20 cellular contexts compared by ENCODE assay signal in the genomic region with DNA sequence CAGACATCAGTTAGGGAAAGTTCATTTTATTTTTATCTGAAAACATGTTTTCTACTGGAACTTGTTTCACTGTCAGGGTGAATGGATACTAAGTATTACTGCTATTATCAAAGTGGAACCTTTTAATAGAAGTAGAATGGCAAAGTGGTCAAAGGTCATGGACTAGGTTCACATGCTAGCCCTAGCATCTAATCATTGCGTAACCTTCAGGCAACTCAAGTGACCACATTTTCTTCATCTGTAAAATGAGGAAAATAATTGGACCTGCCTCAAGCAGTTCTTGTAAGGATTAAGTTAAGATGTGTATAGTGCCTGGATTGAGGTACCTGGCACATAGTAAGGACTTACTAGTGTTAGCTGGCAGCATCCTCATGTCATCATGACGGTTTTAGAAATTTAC. TPM values are rescaled to one million over a fixed set of nuclear protein-coding genes. Genes with fewer than 3 reads are reported as not detected.
A peak's percentile ranks its signal among the peaks of the same experiment; 100 is the strongest.
DNase-seq lines count a peak whose midpoint lies in the region; ATAC-seq, FAIRE-seq and TF ChIP-seq lines count a peak whose summit lies in the region.
"Had no signal": no experiment of that assay in that cellular context is flagged by ENCODE, and none has a peak within 500 bp of the region (broad histone marks: within the 10 kb centered on the region; RNA-seq: fewer than 3 reads in every experiment).

No MANE protein-coding gene starts in this region.

- H2BK20ac ChIP-seq in IMR-90 (ENCODE audit: low read depth, low read length) = no peak overlapping the region
- no peak overlapping the region for H2BK20ac ChIP-seq in H1 (ENCODE audit: low read length)

- no peak for DNase-seq in A549 (ENCODE audit: low read depth in 1 of 2, low spot score in 1 of 2)
- no peak for DNase-seq in IMR-90
- DNase-seq in adipocyte (ENCODE audit: low read depth) = no peak
- DNase-seq in H1 (ENCODE audit: low read depth in 1 of 2, low spot score in 2 of 2) = no peak
- no peak for DNase-seq in activated T-cell treated with anti-CD3 and anti-CD28 coated beads, Interleukin-2, amount 50 U/mL, for 24 hours
- no peak for DNase-seq in SK-N-DZ (ENCODE audit: low spot score)
- DNase-seq: 8988T; Caco-2; CD4-positive, CD25-positive, alpha-beta regulatory T cell; CD8-positive, alpha-beta T cell; DMS153; DND-41; GM23248; H9 had no signal

- peak; percentile 59 for FAIRE-seq in A549 (lab: Jason Lieb, UNC)
- no peak for FAIRE-seq in H1 (lab: Jason Lieb, UNC)
- FAIRE-seq: GM12878, GM19239 had no signal

- no peak overlapping the region for H3K4me3 Mint-ChIP-seq in activated T-cell treated with anti-CD3 and anti-CD28 coated beads, Interleukin-2, amount 50 U/mL, for 24 hours
- H3K4me3 Mint-ChIP-seq: CD4-positive, CD25-positive, alpha-beta regulatory T cell; CD8-positive, alpha-beta T cell; H9 had no signal

- dilution Hi-C loops in IMR-90 (cut with HindIII; ENCODE audit: low sequenced_read_pairs, unreplicated experiment) = no loop called here

- H2AFZ ChIP-seq in IMR-90 (replicated peaks; ENCODE audit: low read length, poor library complexity) (no peak overlapping the region), H1 (ENCODE audit: low read length) (no peak overlapping the region)
- H2AFZ ChIP-seq: GM23248 had no signal

- H3K56ac ChIP-seq in IMR-90 (ENCODE audit: extremely low read depth, insufficient read depth, low read length) (no peak overlapping the region), H1 (replicated peaks; ENCODE audit: insufficient read length, low read depth, low read length) (no peak overlapping the region)

- H3K27ac Mint-ChIP-seq in activated T-cell treated with anti-CD3 and anti-CD28 coated beads, Interleukin-2, amount 50 U/mL, for 24 hours = no peak overlapping the region
- H3K27ac Mint-ChIP-seq: CD4-positive, CD25-positive, alpha-beta regulatory T cell; CD8-positive, alpha-beta T cell; H9 had no signal

- H3K9me1 ChIP-seq in IMR-90 (ENCODE audit: insufficient read depth, low read length) = no peaks in the 10 kb centered on the region

- H3K4ac ChIP-seq in IMR-90 (ENCODE audit: low read depth, low read length) = no peak overlapping the region
- H3K4ac ChIP-seq in H1 (replicated peaks; ENCODE audit: insufficient read length, low read depth, low read length) = no peak overlapping the region

- H3K4me1 ChIP-seq in A549 = no peaks in the 10 kb centered on the region
- peaks cover 2% of the 10 kb centered on the region; the same call in 1 of the 2 replicates for H3K4me1 ChIP-seq in IMR-90 (ENCODE audit: control insufficient read depth, insufficient read depth, low read length)
- peaks cover 5% of the 10 kb centered on the region for H3K4me1 ChIP-seq in adipocyte (ENCODE audit: control insufficient read depth, insufficient read depth, low read length)
- H3K4me1 ChIP-seq in H1 (replicated peaks in 1 of 4; ENCODE audit: control insufficient read depth in 3 of 4, insufficient read depth in 4 of 4, low read length in 3 of 4) = peaks cover 0 to 2% (median 0%) of the 10 kb centered on the region in 4 experiments; a peak in 1 of 7 replicates
- H3K4me1 ChIP-seq: Caco-2 had no signal

- peaks cover 93% of the 10 kb centered on the region for H3K36me3 Mint-ChIP-seq in activated T-cell treated with anti-CD3 and anti-CD28 coated beads, Interleukin-2, amount 50 U/mL, for 24 hours (ENCODE audit: low read depth)

- WGBS in A549 (ENCODE audit: missing lambda C conversion rate) = 81% methylated on average over 2 of the region's 2 CpGs
- 40% methylated on average over 1 of the region's 2 CpGs; no CpG with 5 or more reads in 1 of the 2 experiments for WGBS in IMR-90 (ENCODE audit: extremely low coverage in 2 of 2, insufficient read length in 1 of 2), 2 experiments
- whole genome bisulfite sequencing in H1 (ENCODE audit: extremely low coverage in 1 of 2, insufficient coverage in 1 of 2, insufficient read length in 1 of 2, insufficient replicate concordance in 2 of 2, low coverage in 1 of 2, low lambda C conversion rate in 2 of 2, missing lambda C conversion rate in 1 of 2), 2 experiments = 89% methylated on average over 2 of the region's 2 CpGs; no CpG with 5 or more reads in 1 of the 2 experiments

- ATAC-seq in A549 = no peak
- ATAC-seq in IMR-90 (ENCODE audit: low read depth) = no peak
- no peak for ATAC-seq in HG02981 (IDR thresholded peaks at IDR 0.05; ENCODE audit: unreplicated experiment)
- ATAC-seq in GM18868 (IDR thresholded peaks at IDR 0.05; ENCODE audit: unreplicated experiment) = no peak
- ATAC-seq: CD8-positive, alpha-beta T cell; GM12878; HCT116 had no signal

- H3K36me3 ChIP-seq in IMR-90 (ENCODE audit: control insufficient read depth, insufficient read depth, low read length) = peaks cover 41% of the 10 kb centered on the region
- peaks cover 68% of the 10 kb centered on the region for H3K36me3 ChIP-seq in adipocyte (ENCODE audit: control insufficient read depth, insufficient read depth, low read length, severe bottlenecking)
- peaks cover 0 to 12% (median 4%) of the 10 kb centered on the region in 4 experiments; a peak in 3 of 8 replicates for H3K36me3 ChIP-seq in H1 (ENCODE audit: control insufficient read depth in 2 of 4, insufficient read depth in 4 of 4, low read length in 3 of 4)

- no peak overlapping the region for H3K4me2 ChIP-seq in A549
- H3K4me2 ChIP-seq in IMR-90 (ENCODE audit: low read depth, low read length) = no peak overlapping the region
- H3K4me2 ChIP-seq in H1 (ENCODE audit: insufficient read depth in 1 of 2, low read depth in 2 of 2, low read length in 2 of 2) = no peak overlapping the region

- no peak overlapping the region for H3K23ac ChIP-seq in IMR-90 (ENCODE audit: low read depth, low read length)
- no peak overlapping the region for H3K23ac ChIP-seq in H1 (ENCODE audit: insufficient read length)

- H3K27me3 Mint-ChIP-seq in activated T-cell treated with anti-CD3 and anti-CD28 coated beads, Interleukin-2, amount 50 U/mL, for 24 hours = no peaks in the 10 kb centered on the region

- H3K9ac ChIP-seq in IMR-90 (ENCODE audit: low read depth, low read length) = no peak overlapping the region
- no peak overlapping the region for H3K9ac ChIP-seq in adipocyte (ENCODE audit: low read length)
- H3K9ac ChIP-seq in H1 (replicated peaks in 1 of 4; ENCODE audit: extremely low read depth in 1 of 4, low read depth in 3 of 4, low read length in 3 of 4) = no peak overlapping the region
- H3K9ac ChIP-seq: GM23248 had no signal

- TF ChIP-seq CTCF in A549 (IDR thresholded peaks at IDR 0.05) (no peak), IMR-90 (conservative IDR thresholded peaks at IDR 0.05; ENCODE audit: low read depth, low read length) (no peak), H1 (IDR thresholded peaks at IDR 0.05; ENCODE audit: control extremely low read depth in 1 of 3, insufficient read depth in 1 of 3, low read depth in 1 of 3, low read length in 3 of 3) (no peak)

- no peak overlapping the region for H3K27ac ChIP-seq in A549
- H3K27ac ChIP-seq in IMR-90 (ENCODE audit: insufficient read depth, low read length) = no peak overlapping the region
- H3K27ac ChIP-seq in H1 (ENCODE audit: low read depth, low read length) = no peak overlapping the region
- H3K27ac ChIP-seq: C4-2B, GM23248 had no signal

- TF ChIP-seq POLR2A in A549 (IDR thresholded peaks at IDR 0.05; ENCODE audit: low read length) = no peak
- TF ChIP-seq POLR2A in IMR-90 (IDR thresholded peaks at IDR 0.05; ENCODE audit: low read depth, low read length) = no peak
- no peak for TF ChIP-seq POLR2A in H1 (IDR thresholded peaks at IDR 0.05; ENCODE audit: control extremely low read depth in 1 of 2, low read depth in 2 of 2, low read length in 2 of 2)

- no peaks in the 10 kb centered on the region for H3K79me2 ChIP-seq in H1 (ENCODE audit: control insufficient read depth in 1 of 2, insufficient read depth in 2 of 2, low read length in 2 of 2)

- H2AK5ac ChIP-seq in IMR-90 (ENCODE audit: low read depth, low read length) (no peak overlapping the region), H1 (ENCODE audit: low read depth, low read length) (no peak overlapping the region)

- no TSS peak for BruUV-seq in IMR-90 (replicated peaks; lab: Mats Ljungman, UMichigan)

- H3K9me3 ChIP-seq in A549 (peaks cover 92% of the 10 kb centered on the region), IMR-90 (ENCODE audit: control insufficient read depth, insufficient read depth, low read length) (peaks cover 50% of the 10 kb centered on the region), adipocyte (ENCODE audit: control insufficient read depth, low read length) (peaks cover 83% of the 10 kb centered on the region), H1 (ENCODE audit: insufficient read depth in 2 of 2, low read depth in 1 of 2, low read length in 1 of 2) (peaks cover 8 to 12% of the 10 kb centered on the region in 2 experiments; a peak in 3 of 4 replicates)

- H2BK15ac ChIP-seq in IMR-90 (ENCODE audit: low read depth, low read length) (no peak overlapping the region), H1 (ENCODE audit: low read length) (no peak overlapping the region)

- H3K27me3 ChIP-seq in IMR-90 (ENCODE audit: control insufficient read depth, insufficient read depth, low read length) (no peaks in the 10 kb centered on the region), adipocyte (replicated peaks; ENCODE audit: control insufficient read depth, insufficient read depth, low read length) (no peaks in the 10 kb centered on the region), H1 (replicated peaks in 1 of 4; ENCODE audit: control insufficient read depth in 3 of 4, extremely low read depth in 1 of 4, insufficient read depth in 3 of 4, low read length in 3 of 4) (no peaks in the 10 kb centered on the region)

- intact Hi-C loops in IMR-90 (cut with micrococcal nuclease) = no loop called here

- H4K8ac ChIP-seq in IMR-90 (ENCODE audit: low read depth in 2 of 2, low read length in 2 of 2) (no peak overlapping the region), H1 (ENCODE audit: extremely low read depth, insufficient read depth, low read length) (no peak overlapping the region)

- CTCF ChIA-PET in A549 (lab: Yijun Ruan, JAX) = no interaction called here
- CTCF ChIA-PET in IMR-90 (lab: Yijun Ruan, JAX) = no interaction called here
- CTCF ChIA-PET in H1 (lab: Charles Lee; ENCODE audit: partially characterized antibody) = interaction anchor here (1.5 kb wide), 1 partner anchor 151 kb away, joined by 3 read pairs; no protein-coding TSS in a partner anchor

- no peak for TF ChIP-seq EP300 in A549 (IDR thresholded peaks at IDR 0.05)
- TF ChIP-seq EP300 in H1 (IDR thresholded peaks at IDR 0.05; ENCODE audit: borderline replicate concordance in 1 of 2, low read depth in 2 of 2, low read length in 2 of 2) = no peak

- in situ Hi-C loops in IMR-90 (cut with MboI; ENCODE audit: low sequenced_read_pairs) = no loop called here

- H3K18ac ChIP-seq in IMR-90 (ENCODE audit: low read depth, low read length) (no peak overlapping the region), H1 (ENCODE audit: extremely low read depth, low read length) (no peak overlapping the region)

- H4K91ac ChIP-seq in IMR-90 (ENCODE audit: insufficient read depth, low read depth, low read length) = no peak overlapping the region
- H4K91ac ChIP-seq in H1 (replicated peaks; ENCODE audit: insufficient read length, low read length) = no peak overlapping the region

- POLR2A ChIA-PET in A549 (lab: Yijun Ruan, JAX) = no interaction called here
- POLR2A ChIA-PET in IMR-90 (lab: Charles Lee; ENCODE audit: unreplicated experiment) = no interaction called here
- POLR2A ChIA-PET in H1 (lab: Charles Lee; ENCODE audit: partially characterized antibody) = no interaction called here

- H4K5ac ChIP-seq in IMR-90 (ENCODE audit: low read depth, low read length) (no peak overlapping the region), H1 (ENCODE audit: insufficient read length, low read depth, low read length) (no peak overlapping the region)

- H2BK5ac ChIP-seq in IMR-90 (ENCODE audit: low read depth, low read length, poor library complexity, severe bottlenecking) = no peak overlapping the region
- H2BK5ac ChIP-seq in H1 (ENCODE audit: low read depth, low read length) = no peak overlapping the region

- TF ChIP-seq RAD21 in A549 (conservative IDR thresholded peaks at IDR 0.05 in 1 of 2, IDR thresholded peaks at IDR 0.05 in 1 of 2) = no peak
- no peak for TF ChIP-seq RAD21 in IMR-90 (IDR thresholded peaks at IDR 0.05; ENCODE audit: low read length)
- no peak for TF ChIP-seq RAD21 in H1 (IDR thresholded peaks at IDR 0.05 in 1 of 2, conservative IDR thresholded peaks at IDR 0.05 in 1 of 2; ENCODE audit: low read depth in 2 of 2, low read length in 2 of 2)

- peaks cover 63% of the 10 kb centered on the region for H3K9me3 Mint-ChIP-seq in activated T-cell treated with anti-CD3 and anti-CD28 coated beads, Interleukin-2, amount 50 U/mL, for 24 hours

- peaks cover 5% of the 10 kb centered on the region; the same call in 1 of the 2 replicates for H3K23me2 ChIP-seq in H1 (ENCODE audit: low read depth, low read length)

- H2BK120ac ChIP-seq in IMR-90 (ENCODE audit: low read depth, low read length) (no peak overlapping the region), H1 (replicated peaks; ENCODE audit: low read depth, low read length) (no peak overlapping the region)

- H3K79me1 ChIP-seq in IMR-90 (ENCODE audit: low read depth in 1 of 2, low read length in 2 of 2) = peaks cover 17 to 24% of the 10 kb centered on the region in 2 experiments; a peak in 3 of 4 replicates
- no peaks in the 10 kb centered on the region for H3K79me1 ChIP-seq in H1 (ENCODE audit: low read depth, low read length)

- H4K20me1 ChIP-seq in IMR-90 (ENCODE audit: insufficient read depth, low read length) = no peaks in the 10 kb centered on the region
- no peaks in the 10 kb centered on the region for H4K20me1 ChIP-seq in H1 (replicated peaks in 1 of 2; ENCODE audit: control insufficient read depth in 1 of 2, insufficient read depth in 2 of 2, low read length in 2 of 2)

- H2BK12ac ChIP-seq in H1 (ENCODE audit: low read depth, low read length) = no peak overlapping the region

- peaks cover 13% of the 10 kb centered on the region for H3K4me1 Mint-ChIP-seq in activated T-cell treated with anti-CD3 and anti-CD28 coated beads, Interleukin-2, amount 50 U/mL, for 24 hours (ENCODE audit: low read depth)
- H3K4me1 Mint-ChIP-seq: H9 had no signal

- no peak overlapping the region for H3K4me3 ChIP-seq in A549
- no peak overlapping the region for H3K4me3 ChIP-seq in IMR-90 (ENCODE audit: insufficient read depth, low read depth, low read length)
- peak overlapping the region; percentile 10 for H3K4me3 ChIP-seq in adipocyte (ENCODE audit: low read length)
- no peak overlapping the region for H3K4me3 ChIP-seq in H1 (ENCODE audit: extremely low read depth in 1 of 4, insufficient read depth in 2 of 4, low read depth in 3 of 4, low read length in 4 of 4)
- H3K4me3 ChIP-seq: GM12878, GM23248 had no signal

- H2AK9ac ChIP-seq in IMR-90 (replicated peaks; ENCODE audit: low read depth, low read length, poor library complexity) = no peak overlapping the region

- H3K14ac ChIP-seq in IMR-90 (replicated peaks; ENCODE audit: low read depth, low read length) (no peak overlapping the region), H1 (ENCODE audit: insufficient read length) (no peak overlapping the region)

RNA-seq across cellular contexts. Expression of gene ZFP28, which starts 5.0 kb away (rescaled TPM):
- polyA plus RNA-seq in A549 (2011; rRNA removed) = 7.9 and 8.1 TPM in 2 replicates
- 1.3 and 1.4 TPM in 2 replicates for polyA plus RNA-seq in A549 (2012; cell fraction: cytosol; rRNA removed)
- polyA plus RNA-seq in A549 (2012; cell fraction: nucleus; rRNA removed) = 1.4 and 1.6 TPM in 2 replicates
- polyA plus RNA-seq in A549 (2017; fragmentation: RNase III; extraction: RNeasy Plus Mini Kit Qiagen cat#74134 plus additional on column Dnase treatment) = 2.4 to 2.8 TPM (median 2.7 TPM) in 3 replicates
- 4.3 and 4.9 TPM in 2 replicates for polyA minus RNA-seq in A549 (2011; rRNA and poly(A)+ RNA removed)
- total RNA-seq in IMR-90 (2012; rRNA removed) = 6.4 and 6.5 TPM in 2 replicates
- 2.7 and 3.0 TPM in 2 replicates for polyA plus RNA-seq in IMR-90 (2012; rRNA removed)
- polyA plus RNA-seq in IMR-90 (2012; cell fraction: cytosol; rRNA removed) = 0.68 and 0.84 TPM in 2 replicates
- polyA plus RNA-seq in IMR-90 (2012; cell fraction: nucleus; rRNA removed; ENCODE audit: low replicate concordance) = 2.0 and 11.2 TPM in 2 replicates
- 4.5 and 5.2 TPM in 2 replicates for total RNA-seq in H1 (2021; fragmentation: NEBNext Ultra II Directional; extraction: Animal tissue kit (Norgen Biotek cat#: 25700))
- polyA plus RNA-seq in H1 (2011; rRNA removed) = 1.3 and 1.6 TPM in 2 replicates
- 2.1 TPM for polyA plus RNA-seq in H1 (2011; cell fraction: cytosol; rRNA removed)
- 3.4 TPM for polyA plus RNA-seq in H1 (2011; cell fraction: nucleus; rRNA removed)
- polyA plus RNA-seq in H1 (2012, experiment 1 of 2) = 2.2 to 3.7 TPM (median 3.2 TPM) in 4 replicates
- 0.20 TPM for polyA plus RNA-seq in H1 (2012, experiment 2 of 2)
- 5.3 TPM for polyA plus RNA-seq in H1 (2013, experiment 1 of 2)
- 5.7 TPM for polyA plus RNA-seq in H1 (2013, experiment 2 of 2)
- polyA minus RNA-seq in H1 (2011; rRNA and poly(A)+ RNA removed) = 6.2 and 6.7 TPM in 2 replicates
- 2.8 TPM for polyA minus RNA-seq in H1 (2011; cell fraction: cytosol; rRNA and poly(A)+ RNA removed)
- 12.0 TPM for polyA minus RNA-seq in H1 (2011; cell fraction: nucleus; rRNA and poly(A)+ RNA removed)
- 4.0 and 6.3 TPM in 2 replicates for polyA plus RNA-seq in SK-N-DZ (2014; cell fraction: cytosol; rRNA removed)
- polyA plus RNA-seq in SK-N-DZ (2014; cell fraction: nucleus; rRNA removed) = 3.7 and 11.1 TPM in 2 replicates
- total RNA-seq: Caco-2 had no signal

RNA-seq across cellular contexts. Expression of gene ZNF470, which starts 23.5 kb away (rescaled TPM):
- 2.8 and 3.9 TPM in 2 replicates for polyA plus RNA-seq in A549 (2011; rRNA removed)
- polyA plus RNA-seq in A549 (2012; cell fraction: cytosol; rRNA removed) = 0.78 and 0.89 TPM in 2 replicates
- 1.5 and 2.0 TPM in 2 replicates for polyA plus RNA-seq in A549 (2012; cell fraction: nucleus; rRNA removed)
- 1.6 to 1.7 TPM (median 1.7 TPM) in 3 replicates for polyA plus RNA-seq in A549 (2017; fragmentation: RNase III; extraction: RNeasy Plus Mini Kit Qiagen cat#74134 plus additional on column Dnase treatment)
- polyA minus RNA-seq in A549 (2011; rRNA and poly(A)+ RNA removed) = 1.3 and 1.7 TPM in 2 replicates
- 3.8 and 4.4 TPM in 2 replicates for total RNA-seq in IMR-90 (2012; rRNA removed)
- 1.5 and 1.7 TPM in 2 replicates for polyA plus RNA-seq in IMR-90 (2012; rRNA removed)
- 0.54 and 0.64 TPM in 2 replicates for polyA plus RNA-seq in IMR-90 (2012; cell fraction: cytosol; rRNA removed)
- 1.8 and 5.9 TPM in 2 replicates for polyA plus RNA-seq in IMR-90 (2012; cell fraction: nucleus; rRNA removed; ENCODE audit: low replicate concordance)
- total RNA-seq in H1 (2021; fragmentation: NEBNext Ultra II Directional; extraction: Animal tissue kit (Norgen Biotek cat#: 25700)) = 6.8 and 8.8 TPM in 2 replicates
- 1.9 and 2.0 TPM in 2 replicates for polyA plus RNA-seq in H1 (2011; rRNA removed)
- polyA plus RNA-seq in H1 (2011; cell fraction: cytosol; rRNA removed) = 2.8 TPM
- 6.7 TPM for polyA plus RNA-seq in H1 (2011; cell fraction: nucleus; rRNA removed)
- polyA plus RNA-seq in H1 (2012, experiment 1 of 2) = 4.8 to 7.2 TPM (median 6.1 TPM) in 4 replicates
- 0.49 TPM for polyA plus RNA-seq in H1 (2012, experiment 2 of 2)
- 7.4 TPM for polyA plus RNA-seq in H1 (2013, experiment 1 of 2)
- 6.4 TPM for polyA plus RNA-seq in H1 (2013, experiment 2 of 2)
- 3.8 and 6.8 TPM in 2 replicates for polyA minus RNA-seq in H1 (2011; rRNA and poly(A)+ RNA removed)
- polyA minus RNA-seq in H1 (2011; cell fraction: cytosol; rRNA and poly(A)+ RNA removed) = 2.9 TPM
- polyA minus RNA-seq in H1 (2011; cell fraction: nucleus; rRNA and poly(A)+ RNA removed) = 13.6 TPM
- polyA plus RNA-seq in SK-N-DZ (2014; cell fraction: cytosol; rRNA removed) = 2.3 and 2.9 TPM in 2 replicates
- polyA plus RNA-seq in SK-N-DZ (2014; cell fraction: nucleus; rRNA removed) = 2.8 and 3.2 TPM in 2 replicates

RNA-seq across cellular contexts. Expression of gene ZNF471, which starts 36.1 kb away (rescaled TPM):
- polyA plus RNA-seq in A549 (2011; rRNA removed) (0.18 and 0.20 TPM in 2 replicates), A549 (2017; fragmentation: RNase III; extraction: RNeasy Plus Mini Kit Qiagen cat#74134 plus additional on column Dnase treatment) (0.04 to 0.16 TPM (median 0.07 TPM) in 3 replicates), IMR-90 (2012; rRNA removed) (1.9 and 2.5 TPM in 2 replicates), H1 (2011; rRNA removed) (0.46 and 0.73 TPM in 2 replicates)
- under 0.01 and 0.03 TPM in 2 replicates for polyA plus RNA-seq in A549 (2012; cell fraction: cytosol; rRNA removed)
- polyA plus RNA-seq in A549 (2012; cell fraction: nucleus; rRNA removed) = 0.04 and 0.07 TPM in 2 replicates
- polyA minus RNA-seq in A549 (2011; rRNA and poly(A)+ RNA removed) = 0.08 and 0.49 TPM in 2 replicates
- 2.3 and 2.8 TPM in 2 replicates for total RNA-seq in IMR-90 (2012; rRNA removed)
- 0.53 and 0.73 TPM in 2 replicates for polyA plus RNA-seq in IMR-90 (2012; cell fraction: cytosol; rRNA removed)
- 3.3 and 13.3 TPM in 2 replicates for polyA plus RNA-seq in IMR-90 (2012; cell fraction: nucleus; rRNA removed; ENCODE audit: low replicate concordance)
- total RNA-seq in H1 (2021; fragmentation: NEBNext Ultra II Directional; extraction: Animal tissue kit (Norgen Biotek cat#: 25700)) = 0.42 and 0.74 TPM in 2 replicates
- 0.98 TPM for polyA plus RNA-seq in H1 (2011; cell fraction: cytosol; rRNA removed)
- polyA plus RNA-seq in H1 (2011; cell fraction: nucleus; rRNA removed) = 1.1 TPM
- 0.67 to 2.0 TPM (median 1.0 TPM) in 4 replicates for polyA plus RNA-seq in H1 (2012, experiment 1 of 2)
- not detected for polyA plus RNA-seq in H1 (2012, experiment 2 of 2)
- polyA plus RNA-seq in H1 (2013, experiment 1 of 2) = 1.1 TPM
- polyA plus RNA-seq in H1 (2013, experiment 2 of 2) = 1.1 TPM
- polyA minus RNA-seq in H1 (2011; rRNA and poly(A)+ RNA removed) = 1.3 and 2.1 TPM in 2 replicates
- polyA minus RNA-seq in H1 (2011; cell fraction: cytosol; rRNA and poly(A)+ RNA removed) = 0.51 TPM
- 4.5 TPM for polyA minus RNA-seq in H1 (2011; cell fraction: nucleus; rRNA and poly(A)+ RNA removed)
- 3.6 and 5.3 TPM in 2 replicates for polyA plus RNA-seq in SK-N-DZ (2014; cell fraction: cytosol; rRNA removed)
- polyA plus RNA-seq in SK-N-DZ (2014; cell fraction: nucleus; rRNA removed) = 5.2 and 8.7 TPM in 2 replicates
- total RNA-seq: Caco-2, H9 had no signal
- polyA plus RNA-seq: GM12878 had no signal

RNA-seq across cellular contexts. Expression of gene ZNF71, which starts 51.3 kb away (rescaled TPM):
- polyA plus RNA-seq in A549 (2011; rRNA removed) (6.7 and 6.8 TPM in 2 replicates), A549 (2017; fragmentation: RNase III; extraction: RNeasy Plus Mini Kit Qiagen cat#74134 plus additional on column Dnase treatment) (6.9 to 8.1 TPM (median 7.9 TPM) in 3 replicates), IMR-90 (2012; rRNA removed) (7.9 and 8.1 TPM in 2 replicates), H1 (2011; rRNA removed) (12.4 and 13.4 TPM in 2 replicates)
- 10.0 and 15.1 TPM in 2 replicates for polyA plus RNA-seq in A549 (2012; cell fraction: cytosol; rRNA removed)
- 8.1 and 10.7 TPM in 2 replicates for polyA plus RNA-seq in A549 (2012; cell fraction: nucleus; rRNA removed)
- 8.0 and 8.6 TPM in 2 replicates for polyA minus RNA-seq in A549 (2011; rRNA and poly(A)+ RNA removed)
- total RNA-seq in IMR-90 (2012; rRNA removed) = 7.5 and 9.3 TPM in 2 replicates
- 3.3 and 9.2 TPM in 2 replicates for polyA plus RNA-seq in IMR-90 (2012; cell fraction: cytosol; rRNA removed)
- 5.9 and 8.4 TPM in 2 replicates for polyA plus RNA-seq in IMR-90 (2012; cell fraction: nucleus; rRNA removed; ENCODE audit: low replicate concordance)
- 8.1 and 8.2 TPM in 2 replicates for total RNA-seq in H1 (2021; fragmentation: NEBNext Ultra II Directional; extraction: Animal tissue kit (Norgen Biotek cat#: 25700))
- polyA plus RNA-seq in H1 (2011; cell fraction: cytosol; rRNA removed) = 10.4 TPM
- polyA plus RNA-seq in H1 (2011; cell fraction: nucleus; rRNA removed) = 8.8 TPM
- 5.6 to 9.2 TPM (median 8.5 TPM) in 4 replicates for polyA plus RNA-seq in H1 (2012, experiment 1 of 2)
- 7.9 TPM for polyA plus RNA-seq in H1 (2012, experiment 2 of 2)
- 6.5 TPM for polyA plus RNA-seq in H1 (2013, experiment 1 of 2)
- polyA plus RNA-seq in H1 (2013, experiment 2 of 2) = 6.7 TPM
- 9.4 and 9.7 TPM in 2 replicates for polyA minus RNA-seq in H1 (2011; rRNA and poly(A)+ RNA removed)
- 7.0 TPM for polyA minus RNA-seq in H1 (2011; cell fraction: cytosol; rRNA and poly(A)+ RNA removed)
- 16.4 TPM for polyA minus RNA-seq in H1 (2011; cell fraction: nucleus; rRNA and poly(A)+ RNA removed)
- polyA plus RNA-seq in SK-N-DZ (2014; cell fraction: cytosol; rRNA removed) = 10.0 and 10.5 TPM in 2 replicates
- polyA plus RNA-seq in SK-N-DZ (2014; cell fraction: nucleus; rRNA removed) = 7.3 and 8.4 TPM in 2 replicates
